15 cellular contexts compared by ENCODE assay signal in genomic region chr3:108511490-108511889, GRCh38.
A peak's percentile ranks its signal among the peaks of the same experiment; 100 is the strongest.
DNase-seq lines count a peak whose midpoint lies in the region.
"Had no signal": no experiment of that assay in that cellular context is flagged by ENCODE, and none has a peak within 500 bp of the region (broad histone marks: within the 10 kb centered on the region; RNA-seq: fewer than 3 reads in every experiment).

No MANE protein-coding gene starts in this region.

- peak overlapping the region; percentile 32 for H3K27ac ChIP-seq in angular gyrus (ENCODE audit: low read depth, low read length)
- no peak overlapping the region for H3K27ac ChIP-seq in epithelial cell of prostate
- H3K27ac ChIP-seq: BLaER1 treated with 17β-estradiol and CSF1 and Interleukin-3, amounts not matched to agents 10 nM and 100 nM had no signal

- DNase-seq in NCI-H82 treated with DMSO at 0.1 percent for 48 hours (lab: John Stamatoyannopoulos, UW; ENCODE audit: unreplicated experiment) = peak; percentile 29
- DNase-seq in epithelial cell of prostate (ENCODE audit: low read depth, low spot score) = peak; percentile 22
- DNase-seq in COLO668 (lab: John Stamatoyannopoulos, UW; ENCODE audit: unreplicated experiment) = no peak
- no peak for DNase-seq in medulla oblongata (ENCODE audit: extremely low spot score)
- no peak for DNase-seq in NCI-H1694 (lab: John Stamatoyannopoulos, UW)
- DNase-seq: CD8-positive, alpha-beta T cell; COR-L47; DMS 273 treated with DMSO at 0.1 percent for 48 hours; DMS53; DND-41; EL; HCEC 1CT; IMR-90 had no signal

Comparison
In these comparisons a context has a peak if more than half of its experiments do, and no peak if none do; other contexts are left out.
1. DNase-seq: peak in NCI-H82 treated with DMSO at 0.1 percent for 48 hours (single experiment) and epithelial cell of prostate (single experiment); none in COLO668 (single experiment), medulla oblongata (single experiment) and NCI-H1694 (single experiment).